Comparison of ENCODE assay signal across 1 cellular context in genomic region chr6:131948221-131948661, GRCh38.
A peak's percentile ranks its signal among the peaks of the same experiment; 100 is the strongest.
TF ChIP-seq lines count a peak whose summit lies in the region.

No MANE protein-coding gene starts in this region.

TF ChIP-seq in HepG2, 621 proteins besides CTCF, POLR2A, EP300 and RAD21 (continues in another document):
- TF ChIP-seq, protein P1, sequence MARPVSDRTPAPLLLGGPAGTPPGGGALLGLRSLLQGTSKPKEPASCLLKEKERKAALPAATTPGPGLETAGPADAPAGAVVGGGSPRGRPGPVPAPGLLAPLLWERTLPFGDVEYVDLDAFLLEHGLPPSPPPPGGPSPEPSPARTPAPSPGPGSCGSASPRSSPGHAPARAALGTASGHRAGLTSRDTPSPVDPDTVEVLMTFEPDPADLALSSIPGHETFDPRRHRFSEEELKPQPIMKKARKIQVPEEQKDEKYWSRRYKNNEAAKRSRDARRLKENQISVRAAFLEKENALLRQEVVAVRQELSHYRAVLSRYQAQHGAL (CRISPR knock-in tag; IDR thresholded peaks at IDR 0.05; ENCODE audit: not compliant biosample characterization) = no peak
- TF ChIP-seq KLF12 (CRISPR knock-in tag; IDR thresholded peaks at IDR 0.05; ENCODE audit: borderline replicate concordance) (no peak), AGO2 (optimal IDR thresholded peaks at IDR 0.05; ENCODE audit: low read depth, low read length) (peak; percentile 61), ZNF746 (CRISPR knock-in tag; IDR thresholded peaks at IDR 0.05) (no peak), ATF7 (IDR thresholded peaks at IDR 0.05) (no peak), ATF7 (CRISPR knock-in tag; IDR thresholded peaks at IDR 0.05) (no peak), SIN3A (IDR thresholded peaks at IDR 0.05; ENCODE audit: borderline replicate concordance, low read depth, low read length) (no peak), ZUFSP (CRISPR knock-in tag; IDR thresholded peaks at IDR 0.05; ENCODE audit: borderline replicate concordance) (no peak), MED1 (CRISPR knock-in tag; IDR thresholded peaks at IDR 0.05) (peak; percentile 48; the same call in 1 of the 2 replicates), EEA1 (CRISPR knock-in tag; IDR thresholded peaks at IDR 0.05; ENCODE audit: borderline replicate concordance) (no peak), GTF2F1 (IDR thresholded peaks at IDR 0.05; ENCODE audit: low read length) (0 out of 2 replicates have a peak, but pooled peaks have one; percentile 48), PPARG (CRISPR knock-in tag; conservative IDR thresholded peaks at IDR 0.05) (peak; percentile 32; the same call in 1 of the 2 replicates), KLF9 (CRISPR knock-in tag; IDR thresholded peaks at IDR 0.05; ENCODE audit: low read depth) (no peak), PTBP1 (IDR thresholded peaks at IDR 0.05; ENCODE audit: low read depth, low read length, poor library complexity, severe bottlenecking) (no peak), FOXP1 (IDR thresholded peaks at IDR 0.05) (no peak), FOXP1 (CRISPR knock-in tag; IDR thresholded peaks at IDR 0.05) (no peak), MEIS2 (CRISPR knock-in tag; IDR thresholded peaks at IDR 0.05) (0 out of 2 replicates have a peak, but pooled peaks have one; percentile 10), PRDM15 (CRISPR knock-in tag; IDR thresholded peaks at IDR 0.05) (no peak), SIN3B (IDR thresholded peaks at IDR 0.05; ENCODE audit: low read length) (no peak), ZNF232 (CRISPR knock-in tag; IDR thresholded peaks at IDR 0.05; ENCODE audit: borderline replicate concordance) (no peak), IRF2 (CRISPR knock-in tag; IDR thresholded peaks at IDR 0.05) (0 out of 2 replicates have a peak, but pooled peaks have one; percentile 6), ZFP36L1 (CRISPR knock-in tag; IDR thresholded peaks at IDR 0.05) (0 out of 2 replicates have a peak, but pooled peaks have one; percentile 13), SAP130 (CRISPR knock-in tag; IDR thresholded peaks at IDR 0.05; ENCODE audit: low read depth) (peak; percentile 14; the same call in 1 of the 2 replicates), ZNF33B (CRISPR knock-in tag; IDR thresholded peaks at IDR 0.05) (no peak), RELA (CRISPR knock-in tag; IDR thresholded peaks at IDR 0.05) (no peak), ELF4 (CRISPR knock-in tag; IDR thresholded peaks at IDR 0.05; ENCODE audit: borderline replicate concordance) (no peak), MTF1 (CRISPR knock-in tag; IDR thresholded peaks at IDR 0.05) (no peak), RBFOX2 (IDR thresholded peaks at IDR 0.05; ENCODE audit: low read depth, low read length) (peak; percentile 95), MIER2 (CRISPR knock-in tag; IDR thresholded peaks at IDR 0.05) (0 out of 2 replicates have a peak, but pooled peaks have one; percentile 6), FUBP1 (CRISPR knock-in tag; IDR thresholded peaks at IDR 0.05; ENCODE audit: borderline replicate concordance) (0 out of 2 replicates have a peak, but pooled peaks have one; percentile 13), ARNT (IDR thresholded peaks at IDR 0.05) (no peak), ZSCAN21 (CRISPR knock-in tag; IDR thresholded peaks at IDR 0.05; ENCODE audit: borderline replicate concordance) (peak; percentile 36; the same call in 1 of the 2 replicates), MIER3 (CRISPR knock-in tag; IDR thresholded peaks at IDR 0.05; ENCODE audit: borderline replicate concordance) (0 out of 2 replicates have a peak, but pooled peaks have one; percentile 8), BORCS8-MEF2B (CRISPR knock-in tag; IDR thresholded peaks at IDR 0.05) (no peak), BHLHE40 (IDR thresholded peaks at IDR 0.05; ENCODE audit: low read length) (no peak), NFIC (IDR thresholded peaks at IDR 0.05; ENCODE audit: low read length) (no peak; the same call in 1 of the 2 replicates), TARDBP (CRISPR knock-in tag; IDR thresholded peaks at IDR 0.05) (no peak; the same call in 1 of the 2 replicates)
- TF ChIP-seq, protein P2, sequence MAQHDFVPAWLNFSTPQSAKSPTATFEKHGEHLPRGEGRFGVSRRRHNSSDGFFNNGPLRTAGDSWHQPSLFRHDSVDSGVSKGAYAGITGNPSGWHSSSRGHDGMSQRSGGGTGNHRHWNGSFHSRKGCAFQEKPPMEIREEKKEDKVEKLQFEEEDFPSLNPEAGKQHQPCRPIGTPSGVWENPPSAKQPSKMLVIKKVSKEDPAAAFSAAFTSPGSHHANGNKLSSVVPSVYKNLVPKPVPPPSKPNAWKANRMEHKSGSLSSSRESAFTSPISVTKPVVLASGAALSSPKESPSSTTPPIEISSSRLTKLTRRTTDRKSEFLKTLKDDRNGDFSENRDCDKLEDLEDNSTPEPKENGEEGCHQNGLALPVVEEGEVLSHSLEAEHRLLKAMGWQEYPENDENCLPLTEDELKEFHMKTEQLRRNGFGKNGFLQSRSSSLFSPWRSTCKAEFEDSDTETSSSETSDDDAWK (CRISPR knock-in tag; IDR thresholded peaks at IDR 0.05) = no peak
- TF ChIP-seq, protein P3, sequence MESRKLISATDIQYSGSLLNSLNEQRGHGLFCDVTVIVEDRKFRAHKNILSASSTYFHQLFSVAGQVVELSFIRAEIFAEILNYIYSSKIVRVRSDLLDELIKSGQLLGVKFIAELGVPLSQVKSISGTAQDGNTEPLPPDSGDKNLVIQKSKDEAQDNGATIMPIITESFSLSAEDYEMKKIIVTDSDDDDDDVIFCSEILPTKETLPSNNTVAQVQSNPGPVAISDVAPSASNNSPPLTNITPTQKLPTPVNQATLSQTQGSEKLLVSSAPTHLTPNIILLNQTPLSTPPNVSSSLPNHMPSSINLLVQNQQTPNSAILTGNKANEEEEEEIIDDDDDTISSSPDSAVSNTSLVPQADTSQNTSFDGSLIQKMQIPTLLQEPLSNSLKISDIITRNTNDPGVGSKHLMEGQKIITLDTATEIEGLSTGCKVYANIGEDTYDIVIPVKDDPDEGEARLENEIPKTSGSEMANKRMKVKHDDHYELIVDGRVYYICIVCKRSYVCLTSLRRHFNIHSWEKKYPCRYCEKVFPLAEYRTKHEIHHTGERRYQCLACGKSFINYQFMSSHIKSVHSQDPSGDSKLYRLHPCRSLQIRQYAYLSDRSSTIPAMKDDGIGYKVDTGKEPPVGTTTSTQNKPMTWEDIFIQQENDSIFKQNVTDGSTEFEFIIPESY (CRISPR knock-in tag; IDR thresholded peaks at IDR 0.05) = no peak
- TF ChIP-seq, protein P4, sequence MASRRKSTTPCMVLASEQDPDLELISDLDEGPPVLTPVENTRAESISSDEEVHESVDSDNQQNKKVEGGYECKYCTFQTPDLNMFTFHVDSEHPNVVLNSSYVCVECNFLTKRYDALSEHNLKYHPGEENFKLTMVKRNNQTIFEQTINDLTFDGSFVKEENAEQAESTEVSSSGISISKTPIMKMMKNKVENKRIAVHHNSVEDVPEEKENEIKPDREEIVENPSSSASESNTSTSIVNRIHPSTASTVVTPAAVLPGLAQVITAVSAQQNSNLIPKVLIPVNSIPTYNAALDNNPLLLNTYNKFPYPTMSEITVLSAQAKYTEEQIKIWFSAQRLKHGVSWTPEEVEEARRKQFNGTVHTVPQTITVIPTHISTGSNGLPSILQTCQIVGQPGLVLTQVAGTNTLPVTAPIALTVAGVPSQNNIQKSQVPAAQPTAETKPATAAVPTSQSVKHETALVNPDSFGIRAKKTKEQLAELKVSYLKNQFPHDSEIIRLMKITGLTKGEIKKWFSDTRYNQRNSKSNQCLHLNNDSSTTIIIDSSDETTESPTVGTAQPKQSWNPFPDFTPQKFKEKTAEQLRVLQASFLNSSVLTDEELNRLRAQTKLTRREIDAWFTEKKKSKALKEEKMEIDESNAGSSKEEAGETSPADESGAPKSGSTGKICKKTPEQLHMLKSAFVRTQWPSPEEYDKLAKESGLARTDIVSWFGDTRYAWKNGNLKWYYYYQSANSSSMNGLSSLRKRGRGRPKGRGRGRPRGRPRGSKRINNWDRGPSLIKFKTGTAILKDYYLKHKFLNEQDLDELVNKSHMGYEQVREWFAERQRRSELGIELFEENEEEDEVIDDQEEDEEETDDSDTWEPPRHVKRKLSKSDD (CRISPR knock-in tag; IDR thresholded peaks at IDR 0.05; ENCODE audit: low read depth) = no peak
- TF ChIP-seq, protein P5, sequence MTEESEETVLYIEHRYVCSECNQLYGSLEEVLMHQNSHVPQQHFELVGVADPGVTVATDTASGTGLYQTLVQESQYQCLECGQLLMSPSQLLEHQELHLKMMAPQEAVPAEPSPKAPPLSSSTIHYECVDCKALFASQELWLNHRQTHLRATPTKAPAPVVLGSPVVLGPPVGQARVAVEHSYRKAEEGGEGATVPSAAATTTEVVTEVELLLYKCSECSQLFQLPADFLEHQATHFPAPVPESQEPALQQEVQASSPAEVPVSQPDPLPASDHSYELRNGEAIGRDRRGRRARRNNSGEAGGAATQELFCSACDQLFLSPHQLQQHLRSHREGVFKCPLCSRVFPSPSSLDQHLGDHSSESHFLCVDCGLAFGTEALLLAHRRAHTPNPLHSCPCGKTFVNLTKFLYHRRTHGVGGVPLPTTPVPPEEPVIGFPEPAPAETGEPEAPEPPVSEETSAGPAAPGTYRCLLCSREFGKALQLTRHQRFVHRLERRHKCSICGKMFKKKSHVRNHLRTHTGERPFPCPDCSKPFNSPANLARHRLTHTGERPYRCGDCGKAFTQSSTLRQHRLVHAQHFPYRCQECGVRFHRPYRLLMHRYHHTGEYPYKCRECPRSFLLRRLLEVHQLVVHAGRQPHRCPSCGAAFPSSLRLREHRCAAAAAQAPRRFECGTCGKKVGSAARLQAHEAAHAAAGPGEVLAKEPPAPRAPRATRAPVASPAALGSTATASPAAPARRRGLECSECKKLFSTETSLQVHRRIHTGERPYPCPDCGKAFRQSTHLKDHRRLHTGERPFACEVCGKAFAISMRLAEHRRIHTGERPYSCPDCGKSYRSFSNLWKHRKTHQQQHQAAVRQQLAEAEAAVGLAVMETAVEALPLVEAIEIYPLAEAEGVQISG (CRISPR knock-in tag; IDR thresholded peaks at IDR 0.05) = no peak
- TF ChIP-seq, protein P6, sequence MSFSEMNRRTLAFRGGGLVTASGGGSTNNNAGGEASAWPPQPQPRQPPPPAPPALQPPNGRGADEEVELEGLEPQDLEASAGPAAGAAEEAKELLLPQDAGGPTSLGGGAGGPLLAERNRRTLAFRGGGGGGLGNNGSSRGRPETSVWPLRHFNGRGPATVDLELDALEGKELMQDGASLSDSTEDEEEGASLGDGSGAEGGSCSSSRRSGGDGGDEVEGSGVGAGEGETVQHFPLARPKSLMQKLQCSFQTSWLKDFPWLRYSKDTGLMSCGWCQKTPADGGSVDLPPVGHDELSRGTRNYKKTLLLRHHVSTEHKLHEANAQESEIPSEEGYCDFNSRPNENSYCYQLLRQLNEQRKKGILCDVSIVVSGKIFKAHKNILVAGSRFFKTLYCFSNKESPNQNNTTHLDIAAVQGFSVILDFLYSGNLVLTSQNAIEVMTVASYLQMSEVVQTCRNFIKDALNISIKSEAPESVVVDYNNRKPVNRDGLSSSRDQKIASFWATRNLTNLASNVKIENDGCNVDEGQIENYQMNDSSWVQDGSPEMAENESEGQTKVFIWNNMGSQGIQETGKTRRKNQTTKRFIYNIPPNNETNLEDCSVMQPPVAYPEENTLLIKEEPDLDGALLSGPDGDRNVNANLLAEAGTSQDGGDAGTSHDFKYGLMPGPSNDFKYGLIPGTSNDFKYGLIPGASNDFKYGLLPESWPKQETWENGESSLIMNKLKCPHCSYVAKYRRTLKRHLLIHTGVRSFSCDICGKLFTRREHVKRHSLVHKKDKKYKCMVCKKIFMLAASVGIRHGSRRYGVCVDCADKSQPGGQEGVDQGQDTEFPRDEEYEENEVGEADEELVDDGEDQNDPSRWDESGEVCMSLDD (CRISPR knock-in tag; IDR thresholded peaks at IDR 0.05; ENCODE audit: borderline replicate concordance) = no peak
